ENCODE assay signal across 8 cellular contexts in the genomic region with DNA sequence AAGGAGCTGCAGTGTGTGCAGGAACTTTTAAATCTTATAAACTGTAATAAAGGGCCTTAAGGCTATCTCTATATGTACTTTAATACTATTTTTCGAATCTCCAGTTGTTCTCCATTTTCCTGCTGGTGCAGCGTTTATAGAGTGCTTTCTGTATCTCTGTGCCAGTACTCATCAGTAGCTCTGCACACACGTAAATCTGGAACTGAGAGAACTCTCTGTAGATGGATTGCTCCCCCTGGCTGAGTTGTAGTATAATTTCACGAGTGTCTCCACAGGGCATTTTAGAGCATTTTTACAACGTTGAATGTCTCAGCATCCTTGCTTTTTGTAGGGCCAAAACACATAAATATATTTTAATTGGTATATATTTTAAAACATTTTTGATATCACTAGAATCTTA.
DNase-seq lines count a peak whose midpoint lies in the region; ATAC-seq and TF ChIP-seq lines count a peak whose summit lies in the region.

No MANE protein-coding gene starts in this region.

- no peak overlapping the region for H3K9ac ChIP-seq in SK-N-SH

- H3K4me1 ChIP-seq in SK-N-SH (ENCODE audit: control insufficient read depth in 1 of 2, insufficient read depth in 2 of 2, low read depth in 1 of 2, low read length in 1 of 2) (peaks cover 0 to 18% of the 10 kb centered on the region in 2 experiments; a peak in 1 of 4 replicates), lower lobe of right lung (no peaks in the 10 kb centered on the region)

- intact Hi-C loops in lower lobe of right lung (cut with DNase I), result no loop called here

- no peaks in the 10 kb centered on the region for H4K20me1 ChIP-seq in SK-N-SH (ENCODE audit: insufficient read depth)

- no peaks in the 10 kb centered on the region for H3K9me2 ChIP-seq in SK-N-SH

- H3K36me3 ChIP-seq in SK-N-SH (replicated peaks in 1 of 2; ENCODE audit: control insufficient read depth in 1 of 2, insufficient read depth in 2 of 2, low read length in 1 of 2), result no peaks in the 10 kb centered on the region
- no peaks in the 10 kb centered on the region for H3K36me3 ChIP-seq in lower lobe of right lung

- peak; percentile 53 for DNase-seq in NAMALWA (ENCODE audit: low spot score)
- DNase-seq in SK-N-SH, result peak; percentile 5
- DNase-seq in iris pigment epithelial cell (ENCODE audit: low read depth), result peak; percentile 18
- no peak for DNase-seq in lower lobe of right lung
- DNase-seq in activated naive CD4-positive, alpha-beta T cell treated with anti-CD3 and anti-CD28 coated beads, Interleukin-2, amount 50 U/mL, for 16 hours, result no peak

- peak; percentile 77 for ATAC-seq in GM18907 (IDR thresholded peaks at IDR 0.05; ENCODE audit: unreplicated experiment)
- ATAC-seq in lower lobe of right lung, result no peak
- ATAC-seq in HG03457 (IDR thresholded peaks at IDR 0.05; ENCODE audit: unreplicated experiment), result no peak
- no peak for ATAC-seq in HG03108 (IDR thresholded peaks at IDR 0.05; ENCODE audit: unreplicated experiment)

- no peaks in the 10 kb centered on the region for H3K9me3 ChIP-seq in SK-N-SH
- no peaks in the 10 kb centered on the region for H3K9me3 ChIP-seq in lower lobe of right lung

- no peaks in the 10 kb centered on the region for H3K79me2 ChIP-seq in SK-N-SH (ENCODE audit: insufficient read depth)

- TF ChIP-seq CTCF in SK-N-SH (IDR thresholded peaks at IDR 0.05) (peak; percentile 42; the same call in 1 of the 2 replicates), lower lobe of right lung (IDR thresholded peaks at IDR 0.05) (no peak)

- no peak overlapping the region for H3K4me2 ChIP-seq in SK-N-SH

- TF ChIP-seq EP300 in SK-N-SH (IDR thresholded peaks at IDR 0.05; ENCODE audit: borderline replicate concordance in 1 of 2, low read depth in 1 of 2, low read length in 1 of 2), result no peak

- no peak overlapping the region for H2AFZ ChIP-seq in SK-N-SH (ENCODE audit: low read depth)

- TF ChIP-seq RAD21 in SK-N-SH (IDR thresholded peaks at IDR 0.05; ENCODE audit: low read length), result peak; percentile 52

- POLR2A ChIA-PET in SK-N-SH (lab: Yijun Ruan, JAX), result no interaction called here

- H3K27ac ChIP-seq in SK-N-SH (ENCODE audit: low read depth in 2 of 2, low read length in 1 of 2) (no peak overlapping the region), lower lobe of right lung (no peak overlapping the region)

- WGBS in SK-N-SH (ENCODE audit: low lambda C conversion rate), result 2% methylated on average over 5 of the region's 5 CpGs

- H3F3A ChIP-seq in SK-N-SH (replicated peaks; ENCODE audit: insufficient read depth), result no peaks in the 10 kb centered on the region

- H3K27me3 ChIP-seq in SK-N-SH (ENCODE audit: insufficient read depth) (no peaks in the 10 kb centered on the region), lower lobe of right lung (ENCODE audit: low read depth) (no peaks in the 10 kb centered on the region)

- H3K4me3 ChIP-seq in SK-N-SH (ENCODE audit: low read depth in 2 of 2, low read length in 1 of 2) (no peak overlapping the region; a peak in 1 of 4 replicates), lower lobe of right lung (no peak overlapping the region)

- CTCF ChIA-PET in SK-N-SH (lab: Yijun Ruan, JAX), result interaction anchor here (1.1 to 3.0 kb wide), 5 partner anchors 8 to 652 kb away, joined by 3 to 27 read pairs (median 4); no protein-coding TSS in a partner anchor

TF ChIP-seq in SK-N-SH, 30 proteins besides CTCF, POLR2A, EP300 and RAD21:
- TF ChIP-seq, protein P1, sequence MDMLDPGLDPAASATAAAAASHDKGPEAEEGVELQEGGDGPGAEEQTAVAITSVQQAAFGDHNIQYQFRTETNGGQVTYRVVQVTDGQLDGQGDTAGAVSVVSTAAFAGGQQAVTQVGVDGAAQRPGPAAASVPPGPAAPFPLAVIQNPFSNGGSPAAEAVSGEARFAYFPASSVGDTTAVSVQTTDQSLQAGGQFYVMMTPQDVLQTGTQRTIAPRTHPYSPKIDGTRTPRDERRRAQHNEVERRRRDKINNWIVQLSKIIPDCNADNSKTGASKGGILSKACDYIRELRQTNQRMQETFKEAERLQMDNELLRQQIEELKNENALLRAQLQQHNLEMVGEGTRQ (IDR thresholded peaks at IDR 0.05; ENCODE audit: borderline replicate concordance, low read depth, low read length), result no peak
- TF ChIP-seq YY1 (IDR thresholded peaks at IDR 0.05; ENCODE audit: low read depth), result no peak
- TF ChIP-seq, protein P2, sequence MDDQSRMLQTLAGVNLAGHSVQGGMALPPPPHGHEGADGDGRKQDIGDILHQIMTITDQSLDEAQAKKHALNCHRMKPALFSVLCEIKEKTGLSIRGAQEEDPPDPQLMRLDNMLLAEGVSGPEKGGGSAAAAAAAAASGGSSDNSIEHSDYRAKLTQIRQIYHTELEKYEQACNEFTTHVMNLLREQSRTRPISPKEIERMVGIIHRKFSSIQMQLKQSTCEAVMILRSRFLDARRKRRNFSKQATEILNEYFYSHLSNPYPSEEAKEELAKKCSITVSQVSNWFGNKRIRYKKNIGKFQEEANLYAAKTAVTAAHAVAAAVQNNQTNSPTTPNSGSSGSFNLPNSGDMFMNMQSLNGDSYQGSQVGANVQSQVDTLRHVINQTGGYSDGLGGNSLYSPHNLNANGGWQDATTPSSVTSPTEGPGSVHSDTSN (IDR thresholded peaks at IDR 0.05), result no peak
- no peak for TF ChIP-seq NRF1 (IDR thresholded peaks at IDR 0.05; ENCODE audit: low read depth, low read length)
- no peak for TF ChIP-seq ELF1 (IDR thresholded peaks at IDR 0.05)
- no peak for TF ChIP-seq EZH2phosphoT487 (IDR thresholded peaks at IDR 0.05; ENCODE audit: borderline replicate concordance, low read depth)
- no peak for TF ChIP-seq TEAD4 (IDR thresholded peaks at IDR 0.05; ENCODE audit: borderline replicate concordance, insufficient read depth)
- no peak for TF ChIP-seq TCF12 (IDR thresholded peaks at IDR 0.05)
- TF ChIP-seq JUND (IDR thresholded peaks at IDR 0.05), result no peak
- TF ChIP-seq, protein P3, sequence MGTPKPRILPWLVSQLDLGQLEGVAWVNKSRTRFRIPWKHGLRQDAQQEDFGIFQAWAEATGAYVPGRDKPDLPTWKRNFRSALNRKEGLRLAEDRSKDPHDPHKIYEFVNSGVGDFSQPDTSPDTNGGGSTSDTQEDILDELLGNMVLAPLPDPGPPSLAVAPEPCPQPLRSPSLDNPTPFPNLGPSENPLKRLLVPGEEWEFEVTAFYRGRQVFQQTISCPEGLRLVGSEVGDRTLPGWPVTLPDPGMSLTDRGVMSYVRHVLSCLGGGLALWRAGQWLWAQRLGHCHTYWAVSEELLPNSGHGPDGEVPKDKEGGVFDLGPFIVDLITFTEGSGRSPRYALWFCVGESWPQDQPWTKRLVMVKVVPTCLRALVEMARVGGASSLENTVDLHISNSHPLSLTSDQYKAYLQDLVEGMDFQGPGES (IDR thresholded peaks at IDR 0.05; ENCODE audit: low read depth, low read length), result no peak
- TF ChIP-seq MEF2A (IDR thresholded peaks at IDR 0.05; ENCODE audit: borderline replicate concordance, low read depth), result no peak
- TF ChIP-seq, protein P4, sequence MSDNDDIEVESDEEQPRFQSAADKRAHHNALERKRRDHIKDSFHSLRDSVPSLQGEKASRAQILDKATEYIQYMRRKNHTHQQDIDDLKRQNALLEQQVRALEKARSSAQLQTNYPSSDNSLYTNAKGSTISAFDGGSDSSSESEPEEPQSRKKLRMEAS (IDR thresholded peaks at IDR 0.05; ENCODE audit: low read depth), result no peak
- no peak for TF ChIP-seq MXI1 (IDR thresholded peaks at IDR 0.05; ENCODE audit: low read depth, low read length)

Comparison
In these comparisons a context has a peak if more than half of its experiments do, and no peak if none do; other contexts are left out.
1. DNase-seq: peak in NAMALWA (single experiment), SK-N-SH (single experiment) and iris pigment epithelial cell (single experiment); none in lower lobe of right lung (single experiment) and activated naive CD4-positive, alpha-beta T cell treated with anti-CD3 and anti-CD28 coated beads, Interleukin-2, amount 50 U/mL, for 16 hours (single experiment).